ENCODE assay signal across 9 cellular contexts in genomic region chrX:72621619-72622485, GRCh38. TPM values are rescaled to one million over a fixed set of nuclear protein-coding genes. Genes with fewer than 3 reads are reported as not detected.
DNase-seq lines count a peak whose midpoint lies in the region; ATAC-seq and TF ChIP-seq lines count a peak whose summit lies in the region.
"Had no signal": no experiment of that assay in that cellular context is flagged by ENCODE, and none has a peak within 500 bp of the region (broad histone marks: within the 10 kb centered on the region; RNA-seq: fewer than 3 reads in every experiment).

No MANE protein-coding gene starts in this region.

- H3K9me3 Mint-ChIP-seq in CD4-positive, alpha-beta T cell, result no peaks in the 10 kb centered on the region
- H3K9me3 Mint-ChIP-seq: neural progenitor cell had no signal

- no peaks in the 10 kb centered on the region for H3K79me2 ChIP-seq in MM.1S (ENCODE audit: low read length)

- H3K27ac ChIP-seq in esophagus squamous epithelium, result peak overlapping the region; percentile 55 to 79 (median 59)
- no peak overlapping the region for H3K27ac ChIP-seq in MM.1S (ENCODE audit: low read length)
- H3K27ac ChIP-seq in esophagus muscularis mucosa (replicated peaks in 1 of 4), result no peak overlapping the region
- H3K27ac ChIP-seq in CD4-positive, alpha-beta T cell (ENCODE audit: low read depth, low read length), result no peak overlapping the region
- H3K27ac ChIP-seq: neural progenitor cell had no signal

- intact Hi-C loops in esophagus squamous epithelium (cut with DNase I) (no loop called here), esophagus muscularis mucosa (cut with DNase I) (no loop called here)
- intact Hi-C loops in CD4-positive, alpha-beta T cell (cut with DNase I, micrococcal nuclease), result no loop called here

- no peak for TF ChIP-seq EP300 in esophagus muscularis mucosa (IDR thresholded peaks at IDR 0.05)

- H3K4me1 ChIP-seq in esophagus squamous epithelium (peaks cover 0 to 16% (median 0%) of the 10 kb centered on the region in 3 donors), MM.1S (ENCODE audit: low read length) (no peaks in the 10 kb centered on the region), esophagus muscularis mucosa (no peaks in the 10 kb centered on the region)
- H3K4me1 ChIP-seq: neural progenitor cell had no signal

- H3K4me3 Mint-ChIP-seq in CD4-positive, alpha-beta T cell, result no peak overlapping the region
- H3K4me3 Mint-ChIP-seq: neural progenitor cell had no signal

- H3K36me3 ChIP-seq in esophagus squamous epithelium (no peaks in the 10 kb centered on the region), MM.1S (replicated peaks; ENCODE audit: insufficient read depth, low read length) (no peaks in the 10 kb centered on the region), esophagus muscularis mucosa (peaks cover 0 to 3% (median 0%) of the 10 kb centered on the region in 4 donors)
- H3K36me3 ChIP-seq: neural progenitor cell had no signal

- H3K4me3 ChIP-seq in esophagus squamous epithelium (no peak overlapping the region), MM.1S (ENCODE audit: low read length) (no peak overlapping the region), esophagus muscularis mucosa (no peak overlapping the region)
- H3K4me3 ChIP-seq: neural progenitor cell had no signal

- DNase-seq in GM10248 (ENCODE audit: extremely low spot score), result peak; percentile 9
- DNase-seq in esophagus squamous epithelium (lab: John Stamatoyannopoulos, UW), result no peak
- no peak for DNase-seq in NCI-H510A (lab: John Stamatoyannopoulos, UW)
- no peak for DNase-seq in MM.1S
- no peak for DNase-seq in esophagus muscularis mucosa (ENCODE audit: extremely low spot score)
- no peak for DNase-seq in CD4-positive, alpha-beta T cell

- no peak for TF ChIP-seq CTCF in GM10248 (IDR thresholded peaks at IDR 0.05; ENCODE audit: control extremely low read depth, extremely low read depth, low read depth, missing control alignments)
- no peak for TF ChIP-seq CTCF in esophagus squamous epithelium (IDR thresholded peaks at IDR 0.05)
- no peak for TF ChIP-seq CTCF in MM.1S (IDR thresholded peaks at IDR 0.05; ENCODE audit: low read length)
- no peak for TF ChIP-seq CTCF in esophagus muscularis mucosa (IDR thresholded peaks at IDR 0.05)
- TF ChIP-seq CTCF in CD4-positive, alpha-beta T cell (IDR thresholded peaks at IDR 0.05), result no peak

- H3K27me3 ChIP-seq in esophagus squamous epithelium (no peaks in the 10 kb centered on the region), MM.1S (replicated peaks; ENCODE audit: insufficient read depth, low read length) (no peaks in the 10 kb centered on the region), esophagus muscularis mucosa (no peaks in the 10 kb centered on the region)
- H3K27me3 ChIP-seq in CD4-positive, alpha-beta T cell (ENCODE audit: control insufficient read depth, insufficient read depth, low read length), result no peaks in the 10 kb centered on the region
- H3K27me3 ChIP-seq: neural progenitor cell had no signal

- no peak overlapping the region for H3K4me2 ChIP-seq in MM.1S (ENCODE audit: low read depth, low read length)
- H3K4me2 ChIP-seq: neural progenitor cell had no signal

- no peak overlapping the region for H3K9ac ChIP-seq in MM.1S (ENCODE audit: low read length)
- H3K9ac ChIP-seq: neural progenitor cell had no signal

- no peak overlapping the region for H3K27ac Mint-ChIP-seq in CD4-positive, alpha-beta T cell
- H3K27ac Mint-ChIP-seq: neural progenitor cell had no signal

- no peaks in the 10 kb centered on the region for H3K4me1 Mint-ChIP-seq in CD4-positive, alpha-beta T cell (ENCODE audit: low read depth)
- H3K4me1 Mint-ChIP-seq: neural progenitor cell had no signal

- no peaks in the 10 kb centered on the region for H4K20me1 ChIP-seq in MM.1S (ENCODE audit: insufficient read depth, low read length)

- no peaks in the 10 kb centered on the region for H3K9me3 ChIP-seq in esophagus squamous epithelium
- H3K9me3 ChIP-seq in MM.1S (replicated peaks; ENCODE audit: insufficient read depth, low read length), result no peaks in the 10 kb centered on the region
- H3K9me3 ChIP-seq in esophagus muscularis mucosa, result no peaks in the 10 kb centered on the region
- H3K9me3 ChIP-seq in CD4-positive, alpha-beta T cell (ENCODE audit: control insufficient read depth, low read length), result no peaks in the 10 kb centered on the region

- no peaks in the 10 kb centered on the region for H3F3A ChIP-seq in MM.1S (ENCODE audit: insufficient read depth, low read length)

- H3K27me3 Mint-ChIP-seq in CD4-positive, alpha-beta T cell, result no peaks in the 10 kb centered on the region

- WGBS in esophagus squamous epithelium, 2 donors, result 26 to 37% methylated on average over 3 to 4 of the region's 4 CpGs
- 71% methylated on average over 4 of the region's 4 CpGs for WGBS in esophagus muscularis mucosa

- no peak overlapping the region for H2AFZ ChIP-seq in MM.1S (ENCODE audit: low read length)
- H2AFZ ChIP-seq: neural progenitor cell had no signal

- ATAC-seq in GM21526 (IDR thresholded peaks at IDR 0.05; ENCODE audit: low FRiP score, unreplicated experiment), result peak; percentile 78
- ATAC-seq in HG03571 (IDR thresholded peaks at IDR 0.05; ENCODE audit: unreplicated experiment), result peak; percentile 49
- no peak for ATAC-seq in CD4-positive, alpha-beta T cell (ENCODE audit: poor library complexity)

- H3K36me3 Mint-ChIP-seq in CD4-positive, alpha-beta T cell (ENCODE audit: low read depth), result no peaks in the 10 kb centered on the region
- H3K36me3 Mint-ChIP-seq: neural progenitor cell had no signal

- no peak for TF ChIP-seq POLR2A in esophagus squamous epithelium (IDR thresholded peaks at IDR 0.05)
- no peak for TF ChIP-seq POLR2A in esophagus muscularis mucosa (IDR thresholded peaks at IDR 0.05; ENCODE audit: low read depth)

- CTCF ChIA-PET in GM10248 (lab: Yijun Ruan, JAX), result interaction anchor here (1.5 kb wide), 1 partner anchor 377 kb away, joined by 3 read pairs; no protein-coding TSS in a partner anchor
- CTCF ChIA-PET in CD4-positive, alpha-beta T cell (lab: Charles Lee), result no interaction called here

- no peaks in the 10 kb centered on the region for H3K9me2 ChIP-seq in MM.1S (replicated peaks; ENCODE audit: insufficient read depth, low read length)

- POLR2A ChIA-PET in GM10248 (lab: Yijun Ruan, JAX), result no interaction called here
- POLR2A ChIA-PET in CD4-positive, alpha-beta T cell (lab: Charles Lee), result no interaction called here

RNA-seq across cellular contexts. Expression of gene HDAC8, which starts 49.2 kb away (rescaled TPM):
- total RNA-seq in esophagus squamous epithelium, result 10 to 100 TPM; 16.8 to 26.9 (median 18.0) TPM
- total RNA-seq in esophagus muscularis mucosa, result 10 to 100 TPM; 19.2 to 23.3 (median 22.0) TPM
- total RNA-seq in CD4-positive, alpha-beta T cell, result 1 to 10 TPM; 5.8 to 6.8 TPM

Comparison
In these comparisons a context has a peak if more than half of its experiments do, and no peak if none do; other contexts are left out.
1. H3K27ac ChIP-seq: peak in esophagus squamous epithelium (4 of 4); none in MM.1S (single experiment), esophagus muscularis mucosa (0 of 4) and CD4-positive, alpha-beta T cell (single experiment).